ENCODE assay signal across 8 cellular contexts in the genomic region with DNA sequence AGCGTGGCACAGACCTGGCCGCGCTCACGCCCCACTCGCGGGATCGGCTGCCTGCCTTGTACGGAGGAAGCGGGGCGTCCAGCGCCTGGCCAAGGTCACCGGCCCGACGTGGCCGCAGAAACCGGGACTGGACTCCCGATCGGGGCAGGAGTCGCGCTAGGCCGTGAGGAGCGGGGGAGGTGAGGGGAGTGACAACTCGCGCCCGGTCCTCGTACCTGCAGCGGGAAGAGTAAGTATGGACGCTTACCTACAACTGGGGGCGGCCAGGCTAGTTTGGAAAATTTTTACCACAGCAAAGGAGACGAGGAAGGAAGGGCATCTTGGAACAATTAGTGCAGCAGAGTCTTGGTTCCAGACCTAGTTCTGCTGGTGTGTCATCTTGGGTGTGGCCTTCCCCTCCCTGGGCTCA. TPM values are rescaled to one million over a fixed set of nuclear protein-coding genes. Genes with fewer than 3 reads are reported as not detected.
DNase-seq lines count a peak whose midpoint lies in the region; ATAC-seq and TF ChIP-seq lines count a peak whose summit lies in the region.

No MANE protein-coding gene starts in this region.

- peak overlapping the region; percentile 95 for H3K4me3 Mint-ChIP-seq in T-helper 2 cell treated with Interferon-gamma antibody and Interleukin-4, amounts not matched to agents 5 μg/mL and 100 μg/mL, for 36 hours

- H3K9me3 Mint-ChIP-seq in T-helper 2 cell treated with Interferon-gamma antibody and Interleukin-4, amounts not matched to agents 5 μg/mL and 100 μg/mL, for 36 hours = peaks cover 13% of the 10 kb centered on the region

- peak overlapping the region; percentile 94 for H3K27ac Mint-ChIP-seq in T-helper 2 cell treated with Interferon-gamma antibody and Interleukin-4, amounts not matched to agents 5 μg/mL and 100 μg/mL, for 36 hours

- DNase-seq in T-helper 2 cell treated with Interferon-gamma antibody and Interleukin-4, amounts not matched to agents 5 μg/mL and 100 μg/mL, for 36 hours (ENCODE audit: low spot score) = no peak
- DNase-seq in T-helper 2 cell (no peak), RWPE2 (ENCODE audit: low spot score) (peak; percentile 40), dermis blood vessel endothelial cell (peak; percentile 35), lung microvascular endothelial cell (ENCODE audit: low read depth in 2 of 2) (peak; percentile 26), tibial nerve (ENCODE audit: low spot score in 2 of 2) (no peak), SKM-1 treated with dmso at 0.1 percent for 144 hours (lab: John Stamatoyannopoulos, UW; ENCODE audit: unreplicated experiment) (no peak)

- peaks cover 33% of the 10 kb centered on the region for H3K36me3 Mint-ChIP-seq in T-helper 2 cell treated with Interferon-gamma antibody and Interleukin-4, amounts not matched to agents 5 μg/mL and 100 μg/mL, for 36 hours (ENCODE audit: low read depth)

- peak overlapping the region; percentile 53 for H3K27ac ChIP-seq in RWPE2 (ENCODE audit: poor library complexity, severe bottlenecking)
- peak overlapping the region in 3 of 4 donors; percentile 74 to 82 (median 74) for H3K27ac ChIP-seq in tibial nerve

- TF ChIP-seq CTCF in RWPE2 (IDR thresholded peaks at IDR 0.05; ENCODE audit: poor library complexity, severe bottlenecking) = no peak
- no peak for TF ChIP-seq CTCF in tibial nerve (IDR thresholded peaks at IDR 0.05)

- H3K27me3 Mint-ChIP-seq in T-helper 2 cell treated with Interferon-gamma antibody and Interleukin-4, amounts not matched to agents 5 μg/mL and 100 μg/mL, for 36 hours (ENCODE audit: low read depth) = no peaks in the 10 kb centered on the region

- H3K36me3 ChIP-seq in RWPE2 (ENCODE audit: low read depth) = peaks cover 7% of the 10 kb centered on the region; the same call in 1 of the 2 replicates
- H3K36me3 ChIP-seq in tibial nerve = no peaks in the 10 kb centered on the region

- peaks cover 35% of the 10 kb centered on the region for H3K4me1 Mint-ChIP-seq in T-helper 2 cell treated with Interferon-gamma antibody and Interleukin-4, amounts not matched to agents 5 μg/mL and 100 μg/mL, for 36 hours (ENCODE audit: low read depth)

- H3K27me3 ChIP-seq in RWPE2 (ENCODE audit: insufficient read depth, poor library complexity, severe bottlenecking) = no peaks in the 10 kb centered on the region
- H3K27me3 ChIP-seq in tibial nerve = no peaks in the 10 kb centered on the region

- WGBS in tibial nerve, 2 donors = 1% methylated on average over 16 to 29 of the region's 30 CpGs

- peak; percentile 9; the same call in 2 of the 3 replicates for ATAC-seq in RWPE2 (ENCODE audit: low read depth)
- ATAC-seq in GM19463 (IDR thresholded peaks at IDR 0.05; ENCODE audit: unreplicated experiment) = no peak

- no peaks in the 10 kb centered on the region for H3K4me1 ChIP-seq in RWPE2 (ENCODE audit: insufficient read depth, poor library complexity, severe bottlenecking)
- peaks cover 0 to 42% (median 28%) of the 10 kb centered on the region in 4 donors for H3K4me1 ChIP-seq in tibial nerve

- no peak for TF ChIP-seq EP300 in tibial nerve (IDR thresholded peaks at IDR 0.05)

- H3K4me3 ChIP-seq in RWPE2 (ENCODE audit: severe bottlenecking) (peak overlapping the region; percentile 81), tibial nerve (peak overlapping the region; percentile 51 to 88 (median 58))

- H3K9me3 ChIP-seq in RWPE2 (ENCODE audit: severe bottlenecking) (peaks cover 6% of the 10 kb centered on the region), tibial nerve (peaks cover 0 to 5% (median 0%) of the 10 kb centered on the region in 4 donors)

- TF ChIP-seq POLR2A in tibial nerve (IDR thresholded peaks at IDR 0.05) = no peak

RNA-seq across cellular contexts. Expression of gene UBE2F, which starts 0.7 kb away (rescaled TPM):
- total RNA-seq in dermis blood vessel endothelial cell (59.0 and 59.4 TPM in 2 replicates), lung microvascular endothelial cell (27.7 and 31.2 TPM in 2 replicates), tibial nerve (10 to 100 TPM; 35.1 to 73.8 (median 41.2) TPM)

Comparison
In these comparisons a context has a peak if more than half of its experiments do, and no peak if none do; other contexts are left out.
1. DNase-seq: peak in RWPE2 (single experiment), dermis blood vessel endothelial cell (single experiment) and lung microvascular endothelial cell (2 of 2); none in T-helper 2 cell treated with Interferon-gamma antibody and Interleukin-4, amounts not matched to agents 5 μg/mL and 100 μg/mL, for 36 hours (single experiment), T-helper 2 cell (0 of 5), tibial nerve (0 of 2) and SKM-1 treated with dmso at 0.1 percent for 144 hours (single experiment).